12 cellular contexts compared by ENCODE assay signal in genomic region chr17:78322327-78322857, GRCh38. TPM values are rescaled to one million over a fixed set of nuclear protein-coding genes. Genes with fewer than 3 reads are reported as not detected.
DNase-seq lines count a peak whose midpoint lies in the region; ATAC-seq and TF ChIP-seq lines count a peak whose summit lies in the region.
"Had no signal": no experiment of that assay in that cellular context is flagged by ENCODE, and none has a peak within 500 bp of the region (broad histone marks: within the 10 kb centered on the region; RNA-seq: fewer than 3 reads in every experiment).

No MANE protein-coding gene starts in this region.

- H3K4me1 ChIP-seq in fibroblast of lung (ENCODE audit: control insufficient read depth, extremely low read depth, insufficient read depth, low read length) (peaks cover 41% of the 10 kb centered on the region), ovary (ENCODE audit: insufficient read depth) (peaks cover 9% of the 10 kb centered on the region), uterus (peaks cover 0 to 19% of the 10 kb centered on the region in 2 donors)

- no peak for TF ChIP-seq POLR2A in ovary (IDR thresholded peaks at IDR 0.05)
- TF ChIP-seq POLR2A in uterus (IDR thresholded peaks at IDR 0.05) = no peak

- H3K36me3 ChIP-seq in fibroblast of lung (ENCODE audit: control insufficient read depth, insufficient read depth, low read length) (no peaks in the 10 kb centered on the region), ovary (no peaks in the 10 kb centered on the region), uterus (no peaks in the 10 kb centered on the region)
- H3K36me3 ChIP-seq: tibial artery had no signal

- no peaks in the 10 kb centered on the region for H4K20me1 ChIP-seq in fibroblast of lung (ENCODE audit: control insufficient read depth, extremely low read depth, insufficient read depth, low read length)

- no peak overlapping the region for H3K9ac ChIP-seq in fibroblast of lung (ENCODE audit: insufficient read depth, low read length)

- H3K4me2 ChIP-seq in fibroblast of lung (ENCODE audit: extremely low read depth, insufficient read depth, low read length) = no peak overlapping the region

- H3K9me3 ChIP-seq in fibroblast of lung (ENCODE audit: control insufficient read depth, insufficient read depth, low read depth, low read length) (no peaks in the 10 kb centered on the region), ovary (no peaks in the 10 kb centered on the region), uterus (no peaks in the 10 kb centered on the region)
- H3K9me3 ChIP-seq: tibial artery had no signal

- ATAC-seq in left ventricle myocardium superior = no peak
- ATAC-seq in left cardiac atrium = no peak
- ATAC-seq in HG02798 (IDR thresholded peaks at IDR 0.05; ENCODE audit: poor library complexity, unreplicated experiment) = no peak

- TF ChIP-seq EP300 in ovary (IDR thresholded peaks at IDR 0.05) = no peak

- 86 to 92% (median 89%) methylated on average over 9 of the region's 9 CpGs for WGBS in ovary, 3 donors

- no peak for TF ChIP-seq CTCF in fibroblast of lung (conservative IDR thresholded peaks at IDR 0.05 in 1 of 2, IDR thresholded peaks at IDR 0.05 in 1 of 2; ENCODE audit: low read depth in 1 of 2, low read length in 2 of 2)
- TF ChIP-seq CTCF in ovary (IDR thresholded peaks at IDR 0.05) = no peak
- TF ChIP-seq CTCF in uterus (IDR thresholded peaks at IDR 0.05) = no peak

- H2AFZ ChIP-seq in fibroblast of lung (ENCODE audit: low read length) = peak overlapping the region; percentile 8

- H3K27me3 ChIP-seq in fibroblast of lung (ENCODE audit: control insufficient read depth, insufficient read depth, low read length) (no peaks in the 10 kb centered on the region), ovary (no peaks in the 10 kb centered on the region), uterus (no peaks in the 10 kb centered on the region)

- peak overlapping the region; percentile 98 for H3K27ac ChIP-seq in fibroblast of lung (ENCODE audit: insufficient read depth, low read length)
- H3K27ac ChIP-seq in ovary = peak overlapping the region; percentile 38 to 80
- peak overlapping the region; percentile 80 to 86 for H3K27ac ChIP-seq in uterus

- intact Hi-C loops in left ventricle myocardium superior (cut with micrococcal nuclease) = no loop called here
- intact Hi-C loops in left cardiac atrium (cut with DNase I) = no loop called here
- intact Hi-C loops in ovary (cut with DNase I) = no loop called here
- intact Hi-C loops in uterus (cut with DNase I; ENCODE audit: low total_unique reads) = no loop called here

- DNase-seq in left ventricle myocardium superior (peak; percentile 52), left cardiac atrium (no peak), fibroblast of lung (ENCODE audit: low read depth in 2 of 2) (no peak), ovary (no peak), uterus (no peak), NCI-H1105 (lab: John Stamatoyannopoulos, UW) (no peak), OCI-M2 (lab: John Stamatoyannopoulos, UW; ENCODE audit: unreplicated experiment) (no peak)
- DNase-seq: activated gamma-delta T cell, DMS 273 treated with DMSO at 0.1 percent for 48 hours, NCI-H524 treated with DMSO at 0.1 percent for 48 hours, tibial artery had no signal

- H3K79me2 ChIP-seq in fibroblast of lung (ENCODE audit: control insufficient read depth, insufficient read depth, low read length) = no peaks in the 10 kb centered on the region

- H3K4me3 ChIP-seq in fibroblast of lung (replicated peaks in 1 of 4; ENCODE audit: control extremely low read depth in 1 of 4, insufficient read depth in 1 of 4, low read depth in 3 of 4, low read length in 4 of 4) = no peak overlapping the region
- H3K4me3 ChIP-seq in ovary = no peak overlapping the region
- no peak overlapping the region for H3K4me3 ChIP-seq in uterus
- H3K4me3 ChIP-seq: tibial artery had no signal

RNA-seq across cellular contexts. Expression of gene SOCS3, which starts 37.5 kb away (rescaled TPM):
- 11.1 TPM for total RNA-seq in left ventricle myocardium superior
- total RNA-seq in left cardiac atrium = 10 to 100 TPM; 15.1 to 78.1 TPM
- 163 and 185 TPM in 2 replicates for total RNA-seq in fibroblast of lung
- 52.6 and 87.8 TPM in 2 replicates for polyA plus RNA-seq in fibroblast of lung
- 59.6 and 94.1 TPM in 2 replicates for polyA plus RNA-seq in fibroblast of lung (2012)
- polyA minus RNA-seq in fibroblast of lung (ENCODE audit: low replicate concordance) = 48.9 and 50.2 TPM in 2 replicates
- total RNA-seq in ovary = 100 to 1,000 TPM in 2 of 7 donors, 10 to 100 TPM in 5; 14.4 to 284 (median 56.5) TPM
- 10 to 100 TPM; 21.9 to 69.5 TPM for polyA plus RNA-seq in ovary
- 100 to 1,000 TPM in 1 of 4 donors, 10 to 100 TPM in 3; 20.9 to 101 (median 39.5) TPM for total RNA-seq in uterus

RNA-seq across cellular contexts. Expression of gene PGS1, which starts 56.1 kb away (rescaled TPM):
- 18.3 TPM for total RNA-seq in left ventricle myocardium superior
- total RNA-seq in left cardiac atrium = 10 to 100 TPM; 17.7 to 24.3 TPM
- 29.8 and 34.5 TPM in 2 replicates for total RNA-seq in fibroblast of lung
- 21.7 and 22.4 TPM in 2 replicates for polyA plus RNA-seq in fibroblast of lung
- 16.6 and 21.3 TPM in 2 replicates for polyA plus RNA-seq in fibroblast of lung (2012)
- 27.9 and 37.7 TPM in 2 replicates for polyA minus RNA-seq in fibroblast of lung (ENCODE audit: low replicate concordance)
- total RNA-seq in ovary = 10 to 100 TPM; 27.2 to 50.2 (median 37.6) TPM
- 10 to 100 TPM; 13.5 to 28.7 TPM for polyA plus RNA-seq in ovary
- 10 to 100 TPM; 12.9 to 75.4 (median 63.1) TPM for total RNA-seq in uterus
